In the genomic region with DNA sequence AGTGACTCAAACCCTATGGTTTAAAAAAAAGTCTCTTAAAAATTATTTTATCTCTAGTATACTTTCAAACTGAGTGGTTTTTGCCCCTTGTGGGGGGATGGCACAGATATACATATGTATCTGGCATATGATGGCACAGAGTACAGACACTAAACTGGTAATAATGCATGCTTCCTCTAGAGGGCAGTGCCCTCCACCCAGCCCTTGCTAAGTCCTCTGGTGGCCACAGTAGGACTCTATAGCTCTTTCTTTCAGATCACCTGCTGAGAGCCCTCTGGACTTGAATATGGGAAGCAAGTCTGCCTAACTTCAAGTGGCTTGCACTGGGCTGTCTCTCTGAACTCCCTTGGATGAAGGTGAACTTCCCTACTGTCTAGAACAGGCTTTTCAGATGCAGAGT, we compare ENCODE assay signal across 8 cellular contexts.
DNase-seq lines count a peak whose midpoint lies in the region; ATAC-seq, FAIRE-seq and TF ChIP-seq lines count a peak whose summit lies in the region.

No MANE protein-coding gene starts in this region.

- no peaks in the 10 kb centered on the region for H3K79me2 ChIP-seq in K562 (ENCODE audit: control insufficient read depth, insufficient read depth, low read length)

- no peaks in the 10 kb centered on the region for H4K20me1 ChIP-seq in K562 (replicated peaks; ENCODE audit: control insufficient read depth, insufficient read depth, low read length)

- POLR2A ChIA-PET in K562 (lab: Yijun Ruan, JAX): interaction anchor here (0.6 to 1.0 kb wide), 3 partner anchors 14 to 763 kb away, joined by 3 read pairs; no protein-coding TSS in a partner anchor

- TF ChIP-seq POLR2A in K562 (conservative IDR thresholded peaks at IDR 0.05): no peak

- no peak overlapping the region for H3K9ac ChIP-seq in K562 (ENCODE audit: insufficient read depth in 1 of 2, low read depth in 2 of 2, low read length in 2 of 2)

- no peak overlapping the region for H3K4me3 ChIP-seq in heart right ventricle
- no peak overlapping the region for H3K4me3 ChIP-seq in K562
- H3K4me3 ChIP-seq in neutrophil (ENCODE audit: low read depth in 1 of 2, low read length in 1 of 2): no peak overlapping the region

- no peak overlapping the region for H2AFZ ChIP-seq in K562 (ENCODE audit: low read depth, low read length)

- ATAC-seq in heart right ventricle (no peak), Right ventricle myocardium superior (ENCODE audit: poor library complexity) (no peak), HG02642 (IDR thresholded peaks at IDR 0.05; ENCODE audit: poor library complexity, unreplicated experiment) (peak; percentile 81), K562 (peak; percentile 100)

- H3K27ac ChIP-seq in heart right ventricle: no peak overlapping the region
- H3K27ac ChIP-seq in K562 (ENCODE audit: extremely low read depth, low read depth, low read length): no peak overlapping the region
- no peak overlapping the region for H3K27ac ChIP-seq in neutrophil

- in situ Hi-C loops in K562 (cut with MboI): no loop called here

- DNase-seq in heart right ventricle (no peak), Right ventricle myocardium superior (no peak), NCI-H748 treated with DMSO at 0.1 percent for 48 hours (lab: John Stamatoyannopoulos, UW) (peak; percentile 2), K562 (ENCODE audit: extremely low read depth in 1 of 4, low spot score in 3 of 4) (peak; percentile 38 to 68 (median 56)), cerebellum (ENCODE audit: low spot score) (no peak), occipital lobe (lab: John Stamatoyannopoulos, UW) (no peak)

- intact Hi-C loops in heart right ventricle (cut with DNase I) (no loop called here), Right ventricle myocardium superior (cut with DNase I) (no loop called here), K562 (cut with micrococcal nuclease) (loop anchor here (5.0 kb wide), 1 partner anchor 35 kb away; no protein-coding TSS in a partner anchor)

- H3K27me3 ChIP-seq in heart right ventricle (peaks cover 0 to 18% (median 0%) of the 10 kb centered on the region in 7 donors), K562 (ENCODE audit: control insufficient read depth in 2 of 2, insufficient read depth in 2 of 2, low read length in 2 of 2) (no peaks in the 10 kb centered on the region), neutrophil (no peaks in the 10 kb centered on the region)

- H3K9me1 ChIP-seq in K562 (ENCODE audit: control insufficient read depth, insufficient read depth, low read length): no peaks in the 10 kb centered on the region

- TF ChIP-seq EP300 in K562 (IDR thresholded peaks at IDR 0.05; ENCODE audit: low read length): no peak

- TF ChIP-seq CTCF in heart right ventricle (IDR thresholded peaks at IDR 0.05) (peak in 8 of 9 donors; percentile 14 to 63 (median 40)), K562 (IDR thresholded peaks at IDR 0.05 in 2 of 3, conservative IDR thresholded peaks at IDR 0.05 in 1 of 3; ENCODE audit: insufficient read depth in 2 of 3, low read depth in 1 of 3, low read length in 3 of 3) (peak; percentile 81 to 99 (median 97)), neutrophil (IDR thresholded peaks at IDR 0.05) (peak; percentile 45)

- no peaks in the 10 kb centered on the region for H3K9me3 ChIP-seq in heart right ventricle
- H3K9me3 ChIP-seq in K562 (replicated peaks; ENCODE audit: control insufficient read depth, insufficient read depth, low read depth, low read length): no peaks in the 10 kb centered on the region
- no peaks in the 10 kb centered on the region for H3K9me3 ChIP-seq in neutrophil

- H3K36me3 ChIP-seq in heart right ventricle (no peaks in the 10 kb centered on the region), K562 (ENCODE audit: control insufficient read depth, insufficient read depth, low read length) (no peaks in the 10 kb centered on the region), neutrophil (no peaks in the 10 kb centered on the region)

- BruUV-seq in K562 (replicated peaks; lab: Mats Ljungman, UMichigan): no TSS peak

- TF ChIP-seq RAD21 in K562 (CRISPR knock-in tag; conservative IDR thresholded peaks at IDR 0.05 in 1 of 2, IDR thresholded peaks at IDR 0.05 in 1 of 2): peak; percentile 60 to 74; a peak in 3 of 4 replicates

- H3K4me2 ChIP-seq in K562 (ENCODE audit: insufficient read depth, low read length): no peak overlapping the region

- CTCF ChIA-PET in K562 (lab: Yijun Ruan, JAX; ENCODE audit: low intra/inter-chr PET ratio): no interaction called here

- FAIRE-seq in K562 (lab: Jason Lieb, UNC): peak; percentile 81

- H3K4me1 ChIP-seq in heart right ventricle (peaks cover 0 to 9% (median 0%) of the 10 kb centered on the region in 9 donors), K562 (replicated peaks in 1 of 2; ENCODE audit: control insufficient read depth in 2 of 2, insufficient read depth in 2 of 2, low read length in 2 of 2) (no peaks in the 10 kb centered on the region; a peak in 1 of 5 replicates), neutrophil (ENCODE audit: control insufficient read depth in 1 of 2, insufficient read depth in 1 of 2, low read depth in 1 of 2, low read length in 1 of 2) (peaks cover 5 to 7% of the 10 kb centered on the region in 2 experiments)

TF ChIP-seq in K562, 482 proteins besides CTCF, POLR2A, EP300 and RAD21:
- TF ChIP-seq FOXP1 (CRISPR knock-in tag; IDR thresholded peaks at IDR 0.05) (no peak), CTBP1 (IDR thresholded peaks at IDR 0.05; ENCODE audit: borderline replicate concordance) (no peak), ZKSCAN1 (IDR thresholded peaks at IDR 0.05; ENCODE audit: low read depth, low read length) (peak; percentile 87), SMC3 (conservative IDR thresholded peaks at IDR 0.05; ENCODE audit: insufficient read depth, low read depth, low read length) (peak; percentile 60), ZC3H8 (IDR thresholded peaks at IDR 0.05) (no peak)
- TF ChIP-seq, protein P1, sequence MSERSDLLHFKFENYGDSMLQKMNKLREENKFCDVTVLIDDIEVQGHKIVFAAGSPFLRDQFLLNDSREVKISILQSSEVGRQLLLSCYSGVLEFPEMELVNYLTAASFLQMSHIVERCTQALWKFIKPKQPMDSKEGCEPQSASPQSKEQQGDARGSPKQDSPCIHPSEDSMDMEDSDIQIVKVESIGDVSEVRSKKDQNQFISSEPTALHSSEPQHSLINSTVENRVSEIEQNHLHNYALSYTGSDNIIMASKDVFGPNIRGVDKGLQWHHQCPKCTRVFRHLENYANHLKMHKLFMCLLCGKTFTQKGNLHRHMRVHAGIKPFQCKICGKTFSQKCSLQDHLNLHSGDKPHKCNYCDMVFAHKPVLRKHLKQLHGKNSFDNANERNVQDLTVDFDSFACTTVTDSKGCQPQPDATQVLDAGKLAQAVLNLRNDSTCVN (CRISPR knock-in tag; IDR thresholded peaks at IDR 0.05): no peak
- TF ChIP-seq, protein P2, sequence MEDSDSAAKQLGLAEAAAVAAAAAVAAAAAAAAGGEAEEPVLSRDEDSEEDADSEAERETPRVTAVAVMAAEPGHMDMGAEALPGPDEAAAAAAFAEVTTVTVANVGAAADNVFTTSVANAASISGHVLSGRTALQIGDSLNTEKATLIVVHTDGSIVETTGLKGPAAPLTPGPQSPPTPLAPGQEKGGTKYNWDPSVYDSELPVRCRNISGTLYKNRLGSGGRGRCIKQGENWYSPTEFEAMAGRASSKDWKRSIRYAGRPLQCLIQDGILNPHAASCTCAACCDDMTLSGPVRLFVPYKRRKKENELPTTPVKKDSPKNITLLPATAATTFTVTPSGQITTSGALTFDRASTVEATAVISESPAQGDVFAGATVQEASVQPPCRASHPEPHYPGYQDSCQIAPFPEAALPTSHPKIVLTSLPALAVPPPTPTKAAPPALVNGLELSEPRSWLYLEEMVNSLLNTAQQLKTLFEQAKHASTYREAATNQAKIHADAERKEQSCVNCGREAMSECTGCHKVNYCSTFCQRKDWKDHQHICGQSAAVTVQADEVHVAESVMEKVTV (CRISPR knock-in tag; IDR thresholded peaks at IDR 0.05): peak; percentile 61
- TF ChIP-seq, protein P3, sequence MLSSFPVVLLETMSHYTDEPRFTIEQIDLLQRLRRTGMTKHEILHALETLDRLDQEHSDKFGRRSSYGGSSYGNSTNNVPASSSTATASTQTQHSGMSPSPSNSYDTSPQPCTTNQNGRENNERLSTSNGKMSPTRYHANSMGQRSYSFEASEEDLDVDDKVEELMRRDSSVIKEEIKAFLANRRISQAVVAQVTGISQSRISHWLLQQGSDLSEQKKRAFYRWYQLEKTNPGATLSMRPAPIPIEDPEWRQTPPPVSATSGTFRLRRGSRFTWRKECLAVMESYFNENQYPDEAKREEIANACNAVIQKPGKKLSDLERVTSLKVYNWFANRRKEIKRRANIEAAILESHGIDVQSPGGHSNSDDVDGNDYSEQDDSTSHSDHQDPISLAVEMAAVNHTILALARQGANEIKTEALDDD (IDR thresholded peaks at IDR 0.05): 0 out of 2 replicates have a peak, but pooled peaks have one; percentile 23

Comparison
In these comparisons a context has a peak if more than half of its experiments do, and no peak if none do; other contexts are left out.
1. ATAC-seq: peak in HG02642 (single experiment) and K562 (single experiment); none in heart right ventricle (0 of 8) and Right ventricle myocardium superior (single experiment).
2. DNase-seq: peak in NCI-H748 treated with DMSO at 0.1 percent for 48 hours (single experiment) and K562 (4 of 4); none in heart right ventricle (0 of 2), Right ventricle myocardium superior (single experiment), cerebellum (single experiment) and occipital lobe (single experiment).
3. CTCF ChIP-seq: peak in every context shown above with its lines; median percentile 97 in K562; 45 in neutrophil; 40 in heart right ventricle.